Comparison of ENCODE assay signal across 22 cellular contexts in genomic region chr15:67953286-67953685, GRCh38.
DNase-seq lines count a peak whose midpoint lies in the region; ATAC-seq and TF ChIP-seq lines count a peak whose summit lies in the region.
"Had no signal": no experiment of that assay in that cellular context is flagged by ENCODE, and none has a peak within 500 bp of the region (broad histone marks: within the 10 kb centered on the region; RNA-seq: fewer than 3 reads in every experiment).

No MANE protein-coding gene starts in this region.

- H3K36me3 ChIP-seq in breast epithelium (no peaks in the 10 kb centered on the region), Loucy (ENCODE audit: insufficient read depth, low read length) (no peaks in the 10 kb centered on the region), esophagus muscularis mucosa (no peaks in the 10 kb centered on the region)
- H3K36me3 ChIP-seq: BE2C had no signal

- no peaks in the 10 kb centered on the region for H3K27me3 Mint-ChIP-seq in MCF 10A (ENCODE audit: insufficient read depth, unreplicated experiment)

- TF ChIP-seq CTCF in MCF 10A (IDR thresholded peaks at IDR 0.05; ENCODE audit: unreplicated experiment) (no peak), breast epithelium (IDR thresholded peaks at IDR 0.05) (no peak), Loucy (conservative IDR thresholded peaks at IDR 0.05; ENCODE audit: low read length) (no peak), esophagus muscularis mucosa (IDR thresholded peaks at IDR 0.05) (no peak), GM13977 (IDR thresholded peaks at IDR 0.05; ENCODE audit: extremely low read depth, insufficient read depth, missing control alignments) (no peak)

- no peak overlapping the region for H3K4me2 ChIP-seq in Loucy (ENCODE audit: low read depth, low read length, poor library complexity, severe bottlenecking)

- no TSS peak for BruUV-seq in MCF 10A (replicated peaks; lab: Mats Ljungman, UMichigan)

- 87% methylated on average over 2 of the region's 2 CpGs for WGBS in esophagus muscularis mucosa

- no peak for ATAC-seq in HG02970 (IDR thresholded peaks at IDR 0.05; ENCODE audit: low FRiP score, unreplicated experiment)
- ATAC-seq: GM12878 had no signal

- H3F3A ChIP-seq in Loucy (ENCODE audit: low read depth): peaks cover 8% of the 10 kb centered on the region; the same call in 1 of the 2 replicates

- H4K20me1 ChIP-seq in Loucy (ENCODE audit: insufficient read depth, low read length, poor library complexity, severe bottlenecking): no peaks in the 10 kb centered on the region

- intact Hi-C loops in MCF 10A (cut with micrococcal nuclease) (no loop called here), breast epithelium (cut with DNase I; ENCODE audit: low total_unique reads) (no loop called here), esophagus muscularis mucosa (cut with DNase I) (no loop called here)

- no peaks in the 10 kb centered on the region for H3K79me2 ChIP-seq in Loucy (ENCODE audit: insufficient read depth, low read length)

- H3K4me3 ChIP-seq in breast epithelium (no peak overlapping the region), Loucy (ENCODE audit: low read length, poor library complexity, severe bottlenecking) (no peak overlapping the region), esophagus muscularis mucosa (no peak overlapping the region)
- H3K4me3 ChIP-seq: GM12878, GM23248 had no signal

- H3K9me3 ChIP-seq in breast epithelium (no peaks in the 10 kb centered on the region), Loucy (ENCODE audit: insufficient read depth, low read depth, low read length) (no peaks in the 10 kb centered on the region), esophagus muscularis mucosa (no peaks in the 10 kb centered on the region)
- H3K9me3 ChIP-seq: BE2C had no signal

- H3K4me1 ChIP-seq in breast epithelium (no peaks in the 10 kb centered on the region), Loucy (ENCODE audit: insufficient read depth, low read length, poor library complexity, severe bottlenecking) (peaks cover 26% of the 10 kb centered on the region), esophagus muscularis mucosa (peaks cover 3 to 37% (median 12%) of the 10 kb centered on the region in 4 donors)
- H3K4me1 ChIP-seq: BE2C had no signal

- H3K9ac ChIP-seq in Loucy (ENCODE audit: low read depth, low read length, poor library complexity, severe bottlenecking): no peak overlapping the region
- H3K9ac ChIP-seq: GM23248 had no signal

- peak overlapping the region; percentile 92 for H3K27ac Mint-ChIP-seq in MCF 10A (ENCODE audit: low read depth, unreplicated experiment)
- H3K27ac Mint-ChIP-seq: CD4-positive, CD25-positive, alpha-beta regulatory T cell; CD8-positive, alpha-beta memory T cell; HFFc6 had no signal

- in situ Hi-C loops in GM13977 (cut with MboI; ENCODE audit: low pct_unique_long_range_greater_than_20kb, low sequenced_read_pairs, unreplicated experiment): no loop called here

- H3K4me1 Mint-ChIP-seq in MCF 10A (ENCODE audit: insufficient read depth, unreplicated experiment): peaks cover 49% of the 10 kb centered on the region
- H3K4me1 Mint-ChIP-seq: CD4-positive, CD25-positive, alpha-beta regulatory T cell; CD8-positive, alpha-beta memory T cell had no signal

- H3K9me2 ChIP-seq in Loucy (replicated peaks; ENCODE audit: low read depth, low read length): no peaks in the 10 kb centered on the region

- 0 out of 2 replicates have a peak overlapping the region, but pooled peaks have one; percentile 41 for H2AFZ ChIP-seq in Loucy (ENCODE audit: low read length)
- H2AFZ ChIP-seq: GM23248 had no signal

- no peak overlapping the region for H3K4me3 Mint-ChIP-seq in MCF 10A (ENCODE audit: unreplicated experiment)
- H3K4me3 Mint-ChIP-seq: CD4-positive, CD25-positive, alpha-beta regulatory T cell; CD8-positive, alpha-beta memory T cell; HFFc6 had no signal

- no peak for TF ChIP-seq EP300 in esophagus muscularis mucosa (IDR thresholded peaks at IDR 0.05)

- no peaks in the 10 kb centered on the region for H3K36me3 Mint-ChIP-seq in MCF 10A (ENCODE audit: insufficient read depth, unreplicated experiment)

- H3K27me3 ChIP-seq in breast epithelium: no peaks in the 10 kb centered on the region
- no peaks in the 10 kb centered on the region for H3K27me3 ChIP-seq in Loucy (ENCODE audit: insufficient read depth, low read length, poor library complexity, severe bottlenecking)
- H3K27me3 ChIP-seq in esophagus muscularis mucosa: no peaks in the 10 kb centered on the region
- H3K27me3 ChIP-seq: BE2C had no signal

- H3K9me3 Mint-ChIP-seq in MCF 10A (ENCODE audit: unreplicated experiment): no peaks in the 10 kb centered on the region
- H3K9me3 Mint-ChIP-seq: HFFc6 had no signal

- H3K27ac ChIP-seq in breast epithelium (no peak overlapping the region), esophagus muscularis mucosa (replicated peaks in 1 of 4) (no peak overlapping the region)
- H3K27ac ChIP-seq: GM23248 had no signal

- POLR2A ChIA-PET in MCF 10A (lab: Yijun Ruan, JAX): no interaction called here

- TF ChIP-seq POLR2A in breast epithelium (IDR thresholded peaks at IDR 0.05): no peak
- TF ChIP-seq POLR2A in esophagus muscularis mucosa (IDR thresholded peaks at IDR 0.05; ENCODE audit: low read depth): no peak

- CTCF ChIA-PET in MCF 10A (lab: Yijun Ruan, JAX): no interaction called here

- DNase-seq in MCF 10A (ENCODE audit: unreplicated experiment) (no peak), breast epithelium (ENCODE audit: low spot score in 2 of 2) (no peak), esophagus muscularis mucosa (ENCODE audit: extremely low spot score) (peak; percentile 19), GM13977 (ENCODE audit: low spot score) (no peak), SIG-M5 treated with dmso at 0.1 percent for 504 hours (lab: John Stamatoyannopoulos, UW; ENCODE audit: unreplicated experiment) (no peak)
- DNase-seq: ACHN; BE2C; C1 segment of cervical spinal cord; CD4-positive, CD25-positive, alpha-beta regulatory T cell; CD8-positive, alpha-beta memory T cell; COR-L47; DMS 273 treated with DMSO at 0.1 percent for 48 hours; DMS53; DND-41; EL; GM23248; HCEC 1CT; HFFc6; IMR-90 had no signal
